8 cellular contexts compared by ENCODE assay signal in the genomic region with DNA sequence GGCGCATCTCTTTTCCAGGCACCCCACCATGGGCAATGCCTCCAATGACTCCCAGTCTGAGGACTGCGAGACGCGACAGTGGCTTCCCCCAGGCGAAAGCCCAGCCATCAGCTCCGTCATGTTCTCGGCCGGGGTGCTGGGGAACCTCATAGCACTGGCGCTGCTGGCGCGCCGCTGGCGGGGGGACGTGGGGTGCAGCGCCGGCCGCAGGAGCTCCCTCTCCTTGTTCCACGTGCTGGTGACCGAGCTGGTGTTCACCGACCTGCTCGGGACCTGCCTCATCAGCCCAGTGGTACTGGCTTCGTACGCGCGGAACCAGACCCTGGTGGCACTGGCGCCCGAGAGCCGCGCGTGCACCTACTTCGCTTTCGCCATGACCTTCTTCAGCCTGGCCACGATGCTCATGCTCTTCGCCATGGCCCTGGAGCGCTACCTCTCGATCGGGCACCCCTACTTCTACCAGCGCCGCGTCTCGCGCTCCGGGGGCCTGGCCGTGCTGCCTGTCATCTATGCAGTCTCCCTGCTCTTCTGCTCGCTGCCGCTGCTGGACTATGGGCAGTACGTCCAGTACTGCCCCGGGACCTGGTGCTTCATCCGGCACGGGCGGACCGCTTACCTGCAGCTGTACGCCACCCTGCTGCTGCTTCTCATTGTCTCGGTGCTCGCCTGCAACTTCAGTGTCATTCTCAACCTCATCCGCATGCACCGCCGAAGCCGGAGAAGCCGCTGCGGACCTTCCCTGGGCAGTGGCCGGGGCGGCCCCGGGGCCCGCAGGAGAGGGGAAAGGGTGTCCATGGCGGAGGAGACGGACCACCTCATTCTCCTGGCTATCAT. TPM values are rescaled to one million over a fixed set of nuclear protein-coding genes. Genes with fewer than 3 reads are reported as not detected.
A peak's percentile ranks its signal among the peaks of the same experiment; 100 is the strongest.
DNase-seq lines count a peak whose midpoint lies in the region; ATAC-seq and TF ChIP-seq lines count a peak whose summit lies in the region.

No MANE protein-coding gene starts in this region.

- no peak for TF ChIP-seq CTCF in AG04450 (IDR thresholded peaks at IDR 0.05; ENCODE audit: low read depth, low read length)
- TF ChIP-seq CTCF in Peyer's patch (IDR thresholded peaks at IDR 0.05), result no peak
- no peak for TF ChIP-seq CTCF in sigmoid colon (IDR thresholded peaks at IDR 0.05)

- ATAC-seq in GM21360 (IDR thresholded peaks at IDR 0.05; ENCODE audit: unreplicated experiment) (peak; percentile 27), GM21515 (IDR thresholded peaks at IDR 0.05; ENCODE audit: unreplicated experiment) (no peak), HG02973 (IDR thresholded peaks at IDR 0.05; ENCODE audit: unreplicated experiment) (no peak)
- ATAC-seq in activated naive CD4-positive, alpha-beta T cell treated with anti-CD3 and anti-CD28 coated beads, Interleukin-2, amount 50 U/mL, for 72 hours, result peak; percentile 51 to 58

- H3K27me3 ChIP-seq in AG04450 (ENCODE audit: control insufficient read depth, insufficient read depth, low read length) (no peaks in the 10 kb centered on the region), Peyer's patch (no peaks in the 10 kb centered on the region), sigmoid colon (peaks cover 0 to 33% (median 15%) of the 10 kb centered on the region in 3 donors)

- no peaks in the 10 kb centered on the region for H3K36me3 ChIP-seq in Peyer's patch
- no peaks in the 10 kb centered on the region for H3K36me3 ChIP-seq in sigmoid colon

- POLR2A ChIA-PET in AG04450 (lab: Yijun Ruan, JAX), result interaction anchor here (0.7 to 1.6 kb wide), 4 partner anchors 143 to 1261 kb away, joined by 3 to 13 read pairs (median 3); a partner anchor contains a TSS

- H3K9me3 Mint-ChIP-seq in activated naive CD4-positive, alpha-beta T cell treated with anti-CD3 and anti-CD28 coated beads, Interleukin-2, amount 50 U/mL, for 72 hours, result no peaks in the 10 kb centered on the region

- H3K4me3 ChIP-seq in AG04450 (ENCODE audit: low read depth, low read length), result peak overlapping the region; percentile 67
- peak overlapping the region; percentile 49 to 64 (median 58) for H3K4me3 ChIP-seq in Peyer's patch
- peak overlapping the region; percentile 28 to 54 (median 48) for H3K4me3 ChIP-seq in sigmoid colon

- peaks cover under 1 to 12% of the 10 kb centered on the region in 2 donors for H3K36me3 Mint-ChIP-seq in activated naive CD4-positive, alpha-beta T cell treated with anti-CD3 and anti-CD28 coated beads, Interleukin-2, amount 50 U/mL, for 72 hours

- TF ChIP-seq EP300 in sigmoid colon (IDR thresholded peaks at IDR 0.05), result no peak

- peak overlapping the region; percentile 39 for H3K27ac ChIP-seq in AG04450 (ENCODE audit: low read depth, low read length)
- peak overlapping the region; percentile 67 to 89 (median 82) for H3K27ac ChIP-seq in Peyer's patch
- peak overlapping the region; percentile 12 to 79 (median 50) for H3K27ac ChIP-seq in sigmoid colon

- WGBS in sigmoid colon, 2 donors, result 1 to 3% methylated on average over 67 of the region's 67 CpGs

- TF ChIP-seq POLR2A in Peyer's patch (IDR thresholded peaks at IDR 0.05), result no peak
- no peak for TF ChIP-seq POLR2A in sigmoid colon (IDR thresholded peaks at IDR 0.05)

- H3K27ac Mint-ChIP-seq in activated naive CD4-positive, alpha-beta T cell treated with anti-CD3 and anti-CD28 coated beads, Interleukin-2, amount 50 U/mL, for 72 hours, result peak overlapping the region; percentile 58 to 73

- DNase-seq in AG04450 (ENCODE audit: low read depth, low spot score) (no peak), Peyer's patch (peak in 2 of 3 donors; percentile 55 to 63), hepatic stellate cell (ENCODE audit: low spot score) (peak; percentile 36), sigmoid colon (no peak)
- DNase-seq in activated naive CD4-positive, alpha-beta T cell treated with anti-CD3 and anti-CD28 coated beads, Interleukin-2, amount 50 U/mL, for 72 hours (ENCODE audit: low spot score in 2 of 2), result peak in 1 of 2 donors; percentile 47

- peaks cover 0 to 9% (median 4%) of the 10 kb centered on the region in 4 donors for H3K4me1 ChIP-seq in Peyer's patch
- peaks cover 0 to 25% (median 19%) of the 10 kb centered on the region in 4 donors for H3K4me1 ChIP-seq in sigmoid colon

- intact Hi-C loops in sigmoid colon (cut with DNase I), result loop anchor here (5.0 kb wide), 1 partner anchor 38 kb away; no protein-coding TSS in a partner anchor

- H3K9me3 ChIP-seq in AG04450 (ENCODE audit: control insufficient read depth, insufficient read depth, low read length) (no peaks in the 10 kb centered on the region), Peyer's patch (no peaks in the 10 kb centered on the region), sigmoid colon (no peaks in the 10 kb centered on the region)

- CTCF ChIA-PET in AG04450 (lab: Charles Lee), result interaction anchor here (1.0 kb wide), 1 partner anchor 160 kb away, joined by 3 read pairs; no protein-coding TSS in a partner anchor

RNA-seq across cellular contexts. Expression of a gene that starts 0.6 kb away (rescaled TPM):
- 56.9 and 70.7 TPM in 2 replicates for polyA plus RNA-seq in AG04450 (2011; rRNA removed)
- polyA minus RNA-seq in AG04450 (2011; rRNA and poly(A)+ RNA removed), result 17.5 and 26.8 TPM in 2 replicates
- 1 to 10 TPM; 2.7 to 6.4 (median 4.9) TPM for total RNA-seq in Peyer's patch
- total RNA-seq in activated naive CD4-positive, alpha-beta T cell treated with anti-CD3 and anti-CD28 coated beads, Interleukin-2, amount 50 U/mL, for 72 hours, result 1 to 10 TPM; 1.2 to 2.5 TPM
- 1 to 10 TPM in 3 of 4 donors, under 1 TPM in 1; 0.55 to 2.5 (median 1.3) TPM for total RNA-seq in sigmoid colon
- 1 to 10 TPM; 3.0 to 3.9 (median 3.0) TPM for polyA plus RNA-seq in sigmoid colon

RNA-seq across cellular contexts. Expression of a gene that starts 47.2 kb away (rescaled TPM):
- polyA plus RNA-seq in AG04450 (2011; rRNA removed) (not detected in 2 replicates), sigmoid colon (1 to 10 TPM; 1.2 to 8.2 (median 3.0) TPM)
- not detected in 2 replicates for polyA minus RNA-seq in AG04450 (2011; rRNA and poly(A)+ RNA removed)
- total RNA-seq in Peyer's patch (1 to 10 TPM in 3 of 4 donors, not detected in 1; 1.4 to 3.8 (median 1.4) TPM), sigmoid colon (under 1 TPM in 3 of 4 donors, not detected in 1; 0.28 to 0.71 (median 0.66) TPM)
- under 1 TPM in 1 of 2 donors, not detected in 1; 0.18 TPM for total RNA-seq in activated naive CD4-positive, alpha-beta T cell treated with anti-CD3 and anti-CD28 coated beads, Interleukin-2, amount 50 U/mL, for 72 hours

Comparison
In these comparisons a context has a peak if more than half of its experiments do, and no peak if none do; other contexts are left out.
1. DNase-seq: peak in Peyer's patch (2 of 3) and hepatic stellate cell (single experiment); none in AG04450 (single experiment) and sigmoid colon (single experiment).
2. ATAC-seq: peak in GM21360 (single experiment) and activated naive CD4-positive, alpha-beta T cell treated with anti-CD3 and anti-CD28 coated beads, Interleukin-2, amount 50 U/mL, for 72 hours (2 of 2); none in GM21515 (single experiment) and HG02973 (single experiment).
3. Peak in every context shown above with its lines, with median percentiles within 50 percentile points of each other: H3K27ac ChIP-seq and H3K4me3 ChIP-seq.